17 cellular contexts compared by ENCODE assay signal in genomic region chr15:38490231-38490630, GRCh38. TPM values are rescaled to one million over a fixed set of nuclear protein-coding genes. Genes with fewer than 3 reads are reported as not detected.
DNase-seq lines count a peak whose midpoint lies in the region; ATAC-seq and TF ChIP-seq lines count a peak whose summit lies in the region.
"Had no signal": no experiment of that assay in that cellular context is flagged by ENCODE, and none has a peak within 500 bp of the region (broad histone marks: within the 10 kb centered on the region; RNA-seq: fewer than 3 reads in every experiment).

No MANE protein-coding gene starts in this region.

- H3K9me3 Mint-ChIP-seq in activated T-cell treated with anti-CD3 and anti-CD28 coated beads, Interleukin-2, amount 50 U/mL, for 72 hours, result no peaks in the 10 kb centered on the region
- no peaks in the 10 kb centered on the region for H3K9me3 Mint-ChIP-seq in activated CD4-positive, alpha-beta memory T cell treated with anti-CD3 and anti-CD28 coated beads, Interleukin-2, amount 10 ng/mL, durations not matched to agents 7 days and 5 days
- no peaks in the 10 kb centered on the region for H3K9me3 Mint-ChIP-seq in effector memory CD8-positive, alpha-beta T cell
- no peaks in the 10 kb centered on the region for H3K9me3 Mint-ChIP-seq in stimulated activated effector memory CD8-positive, alpha-beta T cell treated with anti-CD3 and anti-CD28 coated beads, Interleukin-12 subunit alpha, Interleukin-12 subunit beta, amount 100 ng/mL, for 72 hours

- H3K9me3 ChIP-seq in Peyer's patch, result no peaks in the 10 kb centered on the region
- H3K9me3 ChIP-seq: breast epithelium, ovary had no signal

- POLR2A ChIA-PET in activated CD4-positive, alpha-beta memory T cell treated with anti-CD3 and anti-CD28 coated beads, Interleukin-2, amount 10 ng/mL, durations not matched to agents 7 days and 5 days (lab: Charles Lee), result interaction anchor here (0.9 to 3.8 kb wide), 9 partner anchors 8 to 207 kb away, joined by 3 to 16 read pairs (median 4); no protein-coding TSS in a partner anchor

- peak overlapping the region in 1 of 2 donors; percentile 6 for H3K4me3 Mint-ChIP-seq in activated T-cell treated with anti-CD3 and anti-CD28 coated beads, Interleukin-2, amount 50 U/mL, for 72 hours
- H3K4me3 Mint-ChIP-seq in activated CD4-positive, alpha-beta memory T cell treated with anti-CD3 and anti-CD28 coated beads, Interleukin-2, amount 10 ng/mL, durations not matched to agents 7 days and 5 days, result no peak overlapping the region
- no peak overlapping the region for H3K4me3 Mint-ChIP-seq in effector memory CD8-positive, alpha-beta T cell
- H3K4me3 Mint-ChIP-seq in stimulated activated effector memory CD8-positive, alpha-beta T cell treated with anti-CD3 and anti-CD28 coated beads, Interleukin-12 subunit alpha, Interleukin-12 subunit beta, amount 100 ng/mL, for 72 hours, result no peak overlapping the region

- no peak for TF ChIP-seq CTCF in Peyer's patch (IDR thresholded peaks at IDR 0.05)

- H3K36me3 Mint-ChIP-seq in activated T-cell treated with anti-CD3 and anti-CD28 coated beads, Interleukin-2, amount 50 U/mL, for 72 hours (ENCODE audit: insufficient read depth in 2 of 2), result peaks cover 18 to 39% of the 10 kb centered on the region in 2 donors
- H3K36me3 Mint-ChIP-seq in activated CD4-positive, alpha-beta memory T cell treated with anti-CD3 and anti-CD28 coated beads, Interleukin-2, amount 10 ng/mL, durations not matched to agents 7 days and 5 days (ENCODE audit: low read depth), result peaks cover 82% of the 10 kb centered on the region
- peaks cover 70% of the 10 kb centered on the region for H3K36me3 Mint-ChIP-seq in effector memory CD8-positive, alpha-beta T cell (ENCODE audit: insufficient read depth)
- peaks cover 100% of the 10 kb centered on the region for H3K36me3 Mint-ChIP-seq in stimulated activated effector memory CD8-positive, alpha-beta T cell treated with anti-CD3 and anti-CD28 coated beads, Interleukin-12 subunit alpha, Interleukin-12 subunit beta, amount 100 ng/mL, for 72 hours

- H3K4me1 Mint-ChIP-seq in activated T-cell treated with anti-CD3 and anti-CD28 coated beads, Interleukin-2, amount 50 U/mL, for 72 hours (ENCODE audit: low read depth), result peaks cover 43% of the 10 kb centered on the region
- H3K4me1 Mint-ChIP-seq in activated CD4-positive, alpha-beta memory T cell treated with anti-CD3 and anti-CD28 coated beads, Interleukin-2, amount 10 ng/mL, durations not matched to agents 7 days and 5 days, result peaks cover 57% of the 10 kb centered on the region
- peaks cover 8 to 27% of the 10 kb centered on the region in 2 donors for H3K4me1 Mint-ChIP-seq in effector memory CD8-positive, alpha-beta T cell (ENCODE audit: low read depth in 2 of 2)
- H3K4me1 Mint-ChIP-seq in stimulated activated effector memory CD8-positive, alpha-beta T cell treated with anti-CD3 and anti-CD28 coated beads, Interleukin-12 subunit alpha, Interleukin-12 subunit beta, amount 100 ng/mL, for 72 hours, result peaks cover 48% of the 10 kb centered on the region

- no peak overlapping the region for H3K27ac ChIP-seq in Peyer's patch
- H3K27ac ChIP-seq: breast epithelium, epithelial cell of prostate, ovary had no signal

- ATAC-seq in activated T-cell treated with anti-CD3 and anti-CD28 coated beads, Interleukin-2, amount 50 U/mL, for 72 hours (replicated peaks in 1 of 2), result peak; percentile 24 to 41
- no peak for ATAC-seq in effector memory CD8-positive, alpha-beta T cell (replicated peaks)
- ATAC-seq in stimulated activated effector memory CD8-positive, alpha-beta T cell treated with anti-CD3 and anti-CD28 coated beads, Interleukin-12 subunit alpha, Interleukin-12 subunit beta, amount 100 ng/mL, for 72 hours, result peak; percentile 65

- no peaks in the 10 kb centered on the region for H3K4me1 ChIP-seq in Peyer's patch
- H3K4me1 ChIP-seq: breast epithelium had no signal

- H3K27me3 ChIP-seq in Peyer's patch, result no peaks in the 10 kb centered on the region
- H3K27me3 ChIP-seq: breast epithelium, ovary had no signal

- H3K27ac Mint-ChIP-seq in activated T-cell treated with anti-CD3 and anti-CD28 coated beads, Interleukin-2, amount 50 U/mL, for 72 hours, result peak overlapping the region; percentile 85
- H3K27ac Mint-ChIP-seq in activated CD4-positive, alpha-beta memory T cell treated with anti-CD3 and anti-CD28 coated beads, Interleukin-2, amount 10 ng/mL, durations not matched to agents 7 days and 5 days, result peak overlapping the region; percentile 17
- peak overlapping the region; percentile 47 to 75 for H3K27ac Mint-ChIP-seq in effector memory CD8-positive, alpha-beta T cell
- peak overlapping the region; percentile 30 for H3K27ac Mint-ChIP-seq in stimulated activated effector memory CD8-positive, alpha-beta T cell treated with anti-CD3 and anti-CD28 coated beads, Interleukin-12 subunit alpha, Interleukin-12 subunit beta, amount 100 ng/mL, for 72 hours

- H3K27me3 Mint-ChIP-seq in activated T-cell treated with anti-CD3 and anti-CD28 coated beads, Interleukin-2, amount 50 U/mL, for 72 hours (ENCODE audit: low read depth), result no peaks in the 10 kb centered on the region
- H3K27me3 Mint-ChIP-seq in activated CD4-positive, alpha-beta memory T cell treated with anti-CD3 and anti-CD28 coated beads, Interleukin-2, amount 10 ng/mL, durations not matched to agents 7 days and 5 days, result no peaks in the 10 kb centered on the region
- H3K27me3 Mint-ChIP-seq in effector memory CD8-positive, alpha-beta T cell, result no peaks in the 10 kb centered on the region

- H3K36me3 ChIP-seq in Peyer's patch, result peaks cover 0 to 5% (median 0%) of the 10 kb centered on the region in 3 donors
- H3K36me3 ChIP-seq: breast epithelium, ovary had no signal

- no peak for TF ChIP-seq POLR2A in Peyer's patch (IDR thresholded peaks at IDR 0.05)

- no peak overlapping the region for H3K4me3 ChIP-seq in Peyer's patch
- H3K4me3 ChIP-seq: breast epithelium, ovary had no signal

- CTCF ChIA-PET in activated CD4-positive, alpha-beta memory T cell treated with anti-CD3 and anti-CD28 coated beads, Interleukin-2, amount 10 ng/mL, durations not matched to agents 7 days and 5 days (lab: Charles Lee), result interaction anchor here (0.6 to 2.9 kb wide), 4 partner anchors 193 to 210 kb away, joined by 3 to 13 read pairs (median 4); no protein-coding TSS in a partner anchor

- no peak for DNase-seq in activated T-cell treated with anti-CD3 and anti-CD28 coated beads, Interleukin-2, amount 50 U/mL, for 72 hours
- no peak for DNase-seq in activated T-cell treated with anti-CD3 and anti-CD28 coated beads, Interleukin-2, amount 50 U/mL, for 1 hour
- DNase-seq in activated CD4-positive, alpha-beta memory T cell treated with anti-CD3 and anti-CD28 coated beads, Interleukin-2, amount 10 ng/mL, durations not matched to agents 7 days and 5 days, result no peak
- DNase-seq in effector memory CD8-positive, alpha-beta T cell, result no peak
- no peak for DNase-seq in stimulated activated effector memory CD8-positive, alpha-beta T cell treated with anti-CD3 and anti-CD28 coated beads, Interleukin-12 subunit alpha, Interleukin-12 subunit beta, amount 100 ng/mL, for 72 hours (ENCODE audit: low spot score in 2 of 2)
- DNase-seq in putamen (ENCODE audit: low spot score), result no peak
- no peak for DNase-seq in SW 1271 (lab: John Stamatoyannopoulos, UW)
- DNase-seq in Peyer's patch, result no peak
- DNase-seq: activated CD8-positive, alpha-beta memory T cell treated with anti-CD3 and anti-CD28 coated beads, Interleukin-2, amount 50 U/mL, for 4 hours; GF-D8; mesendoderm; NCI-H1694 treated with DMSO at 0.1 percent for 48 hours; NCI-H69; ovary; RPMI8226 had no signal

RNA-seq across cellular contexts. Expression of gene FAM98B, which starts 36.3 kb away (rescaled TPM):
- total RNA-seq in activated T-cell treated with anti-CD3 and anti-CD28 coated beads, Interleukin-2, amount 50 U/mL, for 72 hours, result 10 to 100 TPM; 30.3 to 32.4 TPM
- 10 to 100 TPM; 33.2 to 35.3 TPM for total RNA-seq in activated CD4-positive, alpha-beta memory T cell treated with anti-CD3 and anti-CD28 coated beads, Interleukin-2, amount 10 ng/mL, durations not matched to agents 7 days and 5 days
- total RNA-seq in Peyer's patch, result 10 to 100 TPM in 1 of 4 donors, 1 to 10 TPM in 3; 7.7 to 10.5 (median 9.2) TPM

Comparison
In these comparisons a context has a peak if more than half of its experiments do, and no peak if none do; other contexts are left out.
1. H3K27ac Mint-ChIP-seq: peak in every context shown above with its lines; median percentile 85 in activated T-cell treated with anti-CD3 and anti-CD28 coated beads, Interleukin-2, amount 50 U/mL, for 72 hours; 61 in effector memory CD8-positive, alpha-beta T cell; 30 in stimulated activated effector memory CD8-positive, alpha-beta T cell treated with anti-CD3 and anti-CD28 coated beads, Interleukin-12 subunit alpha, Interleukin-12 subunit beta, amount 100 ng/mL, for 72 hours; 17 in activated CD4-positive, alpha-beta memory T cell treated with anti-CD3 and anti-CD28 coated beads, Interleukin-2, amount 10 ng/mL, durations not matched to agents 7 days and 5 days.